25 cellular contexts compared by ENCODE assay signal in genomic region chr5:133132717-133133116, GRCh38.
"Had no signal": no experiment of that assay in that cellular context is flagged by ENCODE, and none has a peak within 500 bp of the region (broad histone marks: within the 10 kb centered on the region; RNA-seq: fewer than 3 reads in every experiment).

No MANE protein-coding gene starts in this region.

- H3K4me3 ChIP-seq: neural progenitor cell, pancreas, psoas muscle, right lobe of liver, sigmoid colon, stomach, thoracic aorta, thyroid gland, tibial nerve, upper lobe of left lung, vagina had no signal

- H3K27me3 Mint-ChIP-seq: stimulated activated naive CD8-positive, alpha-beta T cell treated with anti-CD3 and anti-CD28 coated beads, Interleukin-15, Interleukin-2, amounts not matched to agents 100 ng/mL and 50 ng/mL, for 24 hours had no signal

- ATAC-seq: natural killer cell; pancreas; psoas muscle; right cardiac atrium; right lobe of liver; stimulated activated effector memory CD8-positive, alpha-beta T cell treated with anti-CD3 and anti-CD28 coated beads, Interleukin-12 subunit alpha, Interleukin-12 subunit beta, amount 100 ng/mL, for 72 hours had no signal

- H3K36me3 ChIP-seq: neural progenitor cell, pancreas, right lobe of liver, sigmoid colon, stomach, thoracic aorta, thyroid gland, tibial nerve, upper lobe of left lung, vagina had no signal

- H3K4me1 ChIP-seq: neural progenitor cell, pancreas, psoas muscle, right lobe of liver, sigmoid colon, thyroid gland had no signal

- H3K9me3 ChIP-seq: pancreas, psoas muscle, right lobe of liver, sigmoid colon, stomach, thoracic aorta, thyroid gland, tibial nerve, upper lobe of left lung, vagina had no signal

- H3K4me3 Mint-ChIP-seq: natural killer cell; nephron; neural progenitor cell; stimulated activated effector memory CD8-positive, alpha-beta T cell treated with anti-CD3 and anti-CD28 coated beads, Interleukin-12 subunit alpha, Interleukin-12 subunit beta, amount 100 ng/mL, for 72 hours; stimulated activated naive B cell treated with anti-CD40 and anti-IgM and Interleukin-4, amounts not matched to agents 10 μg/mL and 1 μg/mL and 100 μg/mL, for 72 hours; stimulated activated naive CD8-positive, alpha-beta T cell treated with anti-CD3 and anti-CD28 coated beads, Interleukin-15, Interleukin-2, amounts not matched to agents 100 ng/mL and 50 ng/mL, for 24 hours had no signal

- H3K36me3 Mint-ChIP-seq: natural killer cell; neural progenitor cell; stimulated activated effector memory CD8-positive, alpha-beta T cell treated with anti-CD3 and anti-CD28 coated beads, Interleukin-12 subunit alpha, Interleukin-12 subunit beta, amount 100 ng/mL, for 72 hours had no signal

- DNase-seq: natural killer cell; occipital lobe; pancreas; psoas muscle; right cardiac atrium; sigmoid colon; small intestine; stimulated activated CD4-positive, alpha-beta T cell treated with anti-CD3 and anti-CD28 coated beads, Interleukin-15, amount 100 ng/mL, for 24 hours; stimulated activated CD4-positive, alpha-beta T cell treated with anti-CD3 and anti-CD28 coated beads, Interleukin-2, amount 100 ng/mL, for 48 hours; stimulated activated CD4-positive, alpha-beta T cell treated with anti-CD3 and anti-CD28 coated beads, Interleukin-4, amount 100 ng/mL, for 24 hours; stimulated activated naive B cell treated with anti-CD40 and anti-IgM and Interleukin-4, amounts not matched to agents 10 μg/mL and 1 μg/mL and 100 μg/mL, for 72 hours; stimulated activated naive CD4-positive, alpha-beta T cell treated with Interleukin-2 at 50 U/mL for 16 hours; thyroid gland; trophoblast cell; upper lobe of left lung had no signal

- H3K27ac Mint-ChIP-seq: natural killer cell; nephron; neural progenitor cell; progenitor cell of endocrine pancreas; stimulated activated effector memory CD8-positive, alpha-beta T cell treated with anti-CD3 and anti-CD28 coated beads, Interleukin-12 subunit alpha, Interleukin-12 subunit beta, amount 100 ng/mL, for 72 hours; stimulated activated naive CD8-positive, alpha-beta T cell treated with anti-CD3 and anti-CD28 coated beads, Interleukin-15, Interleukin-2, amounts not matched to agents 100 ng/mL and 50 ng/mL, for 24 hours had no signal

- H3K4me2 ChIP-seq: neural progenitor cell had no signal

- H3K4me1 Mint-ChIP-seq: natural killer cell; neural progenitor cell; stimulated activated effector memory CD8-positive, alpha-beta T cell treated with anti-CD3 and anti-CD28 coated beads, Interleukin-12 subunit alpha, Interleukin-12 subunit beta, amount 100 ng/mL, for 72 hours had no signal

- H3K27me3 ChIP-seq: neural progenitor cell, pancreas, right lobe of liver, sigmoid colon, stomach, thyroid gland, tibial nerve, upper lobe of left lung, vagina had no signal

- H2AFZ ChIP-seq: neural progenitor cell had no signal

- H3K9ac ChIP-seq: neural progenitor cell had no signal

- H3K27ac ChIP-seq: neural progenitor cell, pancreas, psoas muscle, right lobe of liver, sigmoid colon, stomach, thoracic aorta, thyroid gland, tibial nerve, upper lobe of left lung, vagina had no signal

- H3K9me3 Mint-ChIP-seq: natural killer cell; stimulated activated effector memory CD8-positive, alpha-beta T cell treated with anti-CD3 and anti-CD28 coated beads, Interleukin-12 subunit alpha, Interleukin-12 subunit beta, amount 100 ng/mL, for 72 hours; stimulated activated naive CD8-positive, alpha-beta T cell treated with anti-CD3 and anti-CD28 coated beads, Interleukin-15, Interleukin-2, amounts not matched to agents 100 ng/mL and 50 ng/mL, for 24 hours had no signal
